In genomic region chr6:139829557-139829956, GRCh38 we compare ENCODE assay signal across 16 cellular contexts.
"Had no signal": no experiment of that assay in that cellular context is flagged by ENCODE, and none has a peak within 500 bp of the region (broad histone marks: within the 10 kb centered on the region; RNA-seq: fewer than 3 reads in every experiment).

No MANE protein-coding gene starts in this region.

- H3K4me3 ChIP-seq: lower lobe of right lung, pancreas, skin epidermis, stomach had no signal

- H3K27ac ChIP-seq: epithelial cell of prostate, gastrocnemius medialis, lower lobe of right lung, pancreas, skin epidermis, stomach had no signal

- H3K4me1 ChIP-seq: lower lobe of right lung, pancreas, stomach had no signal

- H3K36me3 ChIP-seq: gastrocnemius medialis, lower lobe of right lung, pancreas, stomach had no signal

- H3K4me3 Mint-ChIP-seq: effector memory CD8-positive, alpha-beta T cell; mesothelial cell of epicardium; neural crest cell had no signal

- H3K27me3 ChIP-seq: gastrocnemius medialis, pancreas, stomach had no signal

- H3K9me3 Mint-ChIP-seq: effector memory CD8-positive, alpha-beta T cell; mesothelial cell of epicardium; neural crest cell had no signal

- DNase-seq: activated CD4-positive, alpha-beta T cell treated with anti-CD3 and anti-CD28 coated beads, Interleukin-2, amount 50 U/mL, for 4 hours; activated CD4-positive, CD25-positive, alpha-beta regulatory T cell treated with anti-CD3 and anti-CD28 coated beads, Interleukin-2, amount 50 U/mL, for 72 hours; activated naive CD4-positive, alpha-beta T cell treated with anti-CD3 and anti-CD28 coated beads, Interleukin-2, amount 50 U/mL, for 16 hours; activated T-cell treated with anti-CD3 and anti-CD28 coated beads, Interleukin-2, amount 50 U/mL, for 1 hour; effector memory CD8-positive, alpha-beta T cell; gastrocnemius medialis; hippocampal formation; kidney glomerular epithelial cell; lower lobe of right lung; pancreas; stimulated activated CD4-positive, alpha-beta T cell treated with anti-CD3 and anti-CD28 coated beads, Interleukin-4, amount 100 ng/mL, for 4 hours; stomach had no signal

- ATAC-seq: effector memory CD8-positive, alpha-beta T cell; gastrocnemius medialis; lower lobe of right lung; pancreas had no signal

- H3K27ac Mint-ChIP-seq: effector memory CD8-positive, alpha-beta T cell; mesothelial cell of epicardium had no signal

- H3K4me1 Mint-ChIP-seq: mesothelial cell of epicardium, neural crest cell had no signal

- H3K9me3 ChIP-seq: gastrocnemius medialis, lower lobe of right lung, pancreas, stomach had no signal

- H3K36me3 Mint-ChIP-seq: mesothelial cell of epicardium had no signal
